16 cellular contexts compared by ENCODE assay signal in the genomic region with DNA sequence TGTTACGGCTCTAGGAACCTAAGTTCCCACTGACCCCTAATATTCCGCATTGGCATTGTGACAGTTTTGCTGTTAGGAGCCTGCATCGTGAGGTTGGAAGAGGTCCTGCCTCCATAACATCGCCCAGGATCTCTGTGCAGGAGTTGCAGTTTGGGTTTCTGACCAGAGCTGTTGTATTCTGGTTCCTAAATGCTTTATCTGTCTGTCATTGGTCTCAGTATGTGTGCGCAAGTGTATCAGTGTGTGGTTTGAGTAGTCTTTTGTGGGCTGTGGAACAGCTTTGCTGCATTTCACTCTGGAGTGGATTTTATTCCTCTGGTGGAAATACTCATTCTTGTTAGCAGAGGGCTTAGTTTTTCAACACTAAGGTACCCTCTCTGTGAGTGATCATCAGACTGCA.
DNase-seq lines count a peak whose midpoint lies in the region; ATAC-seq, FAIRE-seq and TF ChIP-seq lines count a peak whose summit lies in the region.
"Had no signal": no experiment of that assay in that cellular context is flagged by ENCODE, and none has a peak within 500 bp of the region (broad histone marks: within the 10 kb centered on the region; RNA-seq: fewer than 3 reads in every experiment).

No MANE protein-coding gene starts in this region.

- H4K20me1 ChIP-seq in HepG2 (ENCODE audit: insufficient read depth, low read length) (no peaks in the 10 kb centered on the region; the same call in 1 of the 2 replicates), GM12878 (ENCODE audit: control insufficient read depth, insufficient read depth) (no peaks in the 10 kb centered on the region; the same call in 1 of the 2 replicates)

- H3K4me1 ChIP-seq in HepG2 (ENCODE audit: insufficient read depth, low read length) (peaks cover 9% of the 10 kb centered on the region), right lobe of liver (no peaks in the 10 kb centered on the region), GM12878 (ENCODE audit: control insufficient read depth, insufficient read depth, low read length) (peaks cover 12% of the 10 kb centered on the region; the same call in 1 of the 2 replicates), mesendoderm (ENCODE audit: control insufficient read depth, low read depth, low read length) (no peaks in the 10 kb centered on the region), psoas muscle (peaks cover 20% of the 10 kb centered on the region)
- H3K4me1 ChIP-seq: BLaER1, Caco-2 had no signal

- ATAC-seq in HepG2 (peak; percentile 39; the same call in 2 of the 3 replicates), right lobe of liver (no peak), GM12878 (peak; percentile 43), psoas muscle (no peak)
- no peak for ATAC-seq in activated CD8-positive, alpha-beta memory T cell treated with anti-CD3 and anti-CD28 coated beads, Interleukin-2, amount 10 ng/mL, durations not matched to agents 7 days and 5 days

- RAD21 ChIA-PET in GM12878 (lab: Charles Lee; ENCODE audit: unreplicated experiment): no interaction called here

- intact Hi-C loops in HepG2 (cut with micrococcal nuclease; ENCODE audit: unreplicated experiment): no loop called here
- intact Hi-C loops in right lobe of liver (cut with DNase I): no loop called here
- intact Hi-C loops in GM12878 (cut with micrococcal nuclease; ENCODE audit: unreplicated experiment): no loop called here
- intact Hi-C loops in psoas muscle (cut with DNase I): no loop called here

- TF ChIP-seq EP300 in HepG2 (IDR thresholded peaks at IDR 0.05; ENCODE audit: low read depth in 2 of 2, low read length in 2 of 2) (no peak), HepG2 (CRISPR knock-in tag; IDR thresholded peaks at IDR 0.05; ENCODE audit: borderline replicate concordance) (no peak), GM12878 (IDR thresholded peaks at IDR 0.05; ENCODE audit: borderline replicate concordance in 1 of 2, control insufficient read depth in 1 of 2, low read depth in 2 of 2, low read length in 2 of 2) (no peak)

- SMC1A ChIA-PET in GM12878 (lab: Charles Lee; ENCODE audit: uncharacterized antibody, unreplicated experiment): interaction anchor here (1.0 to 2.0 kb wide), 4 partner anchors 10 to 37 kb away, joined by 3 to 7 read pairs (median 3); no protein-coding TSS in a partner anchor

- no peak overlapping the region for H3K23ac ChIP-seq in mesendoderm (ENCODE audit: low read length)

- FAIRE-seq in HepG2 (lab: Jason Lieb, UNC) (no peak), GM12878 (lab: Jason Lieb, UNC) (no peak)
- FAIRE-seq: H1, HTR-8/SVneo had no signal

- peaks cover 20% of the 10 kb centered on the region for H3K9me3 Mint-ChIP-seq in type B pancreatic cell
- H3K9me3 Mint-ChIP-seq in activated CD8-positive, alpha-beta memory T cell treated with anti-CD3 and anti-CD28 coated beads, Interleukin-2, amount 10 ng/mL, durations not matched to agents 7 days and 5 days (ENCODE audit: low read depth): peaks cover 11% of the 10 kb centered on the region

- no peak overlapping the region for H4K8ac ChIP-seq in mesendoderm (ENCODE audit: low read depth, low read length)

- no peak overlapping the region for H3K56ac ChIP-seq in mesendoderm (ENCODE audit: low read length)

- H3K79me2 ChIP-seq in HepG2 (ENCODE audit: insufficient read depth, low read length) (peaks cover 67% of the 10 kb centered on the region), GM12878 (ENCODE audit: control insufficient read depth, insufficient read depth, low read length) (peaks cover 78% of the 10 kb centered on the region), mesendoderm (ENCODE audit: control insufficient read depth, insufficient read depth, low read length) (peaks cover 41% of the 10 kb centered on the region)

- H2BK5ac ChIP-seq in mesendoderm (ENCODE audit: low read length): no peak overlapping the region

- H3K4me2 ChIP-seq in HepG2 (ENCODE audit: low read depth, low read length) (no peak overlapping the region), GM12878 (ENCODE audit: control insufficient read depth, insufficient read depth) (no peak overlapping the region), mesendoderm (ENCODE audit: low read length) (no peak overlapping the region)
- H3K4me2 ChIP-seq: BLaER1 had no signal

- no peak for TF ChIP-seq CTCF in HepG2 (CRISPR knock-in tag; IDR thresholded peaks at IDR 0.05)
- no peak for TF ChIP-seq CTCF in right lobe of liver (IDR thresholded peaks at IDR 0.05)
- TF ChIP-seq CTCF in GM12878 (IDR thresholded peaks at IDR 0.05 in 2 of 3, conservative IDR thresholded peaks at IDR 0.05 in 1 of 3; ENCODE audit: control insufficient read depth in 2 of 3, extremely low read depth in 1 of 3, insufficient read depth in 1 of 3, low read depth in 3 of 3, low read length in 3 of 3): no peak
- TF ChIP-seq CTCF in type B pancreatic cell (conservative IDR thresholded peaks at IDR 0.05): no peak
- TF ChIP-seq CTCF in psoas muscle (IDR thresholded peaks at IDR 0.05): no peak

- H3K27ac ChIP-seq in HepG2 (ENCODE audit: extremely low read length, insufficient read depth, low read length) (no peak overlapping the region), right lobe of liver (no peak overlapping the region), GM12878 (ENCODE audit: control insufficient read depth, insufficient read depth) (no peak overlapping the region; the same call in 1 of the 2 replicates), mesendoderm (ENCODE audit: low read depth, low read length) (no peak overlapping the region), psoas muscle (no peak overlapping the region)
- H3K27ac ChIP-seq: BLaER1 had no signal

- DNase-seq in HepG2 (ENCODE audit: low spot score) (no peak), right lobe of liver (no peak), GM12878 (ENCODE audit: low read depth, low spot score) (no peak), mesendoderm (no peak), type B pancreatic cell (ENCODE audit: extremely low spot score, unreplicated experiment) (no peak), DMS 273 treated with DMSO at 0.1 percent for 48 hours (lab: John Stamatoyannopoulos, UW) (no peak), psoas muscle (no peak)
- DNase-seq in activated CD8-positive, alpha-beta memory T cell treated with anti-CD3 and anti-CD28 coated beads, Interleukin-2, amount 10 ng/mL, durations not matched to agents 7 days and 5 days: no peak
- DNase-seq: 8988T; AML-193; Caco-2; CD8-positive, alpha-beta memory T cell had no signal

- H3K4ac ChIP-seq in mesendoderm (ENCODE audit: low read depth, low read length): no peak overlapping the region

- H3K27ac Mint-ChIP-seq in type B pancreatic cell: peak overlapping the region; percentile 50
- no peak overlapping the region for H3K27ac Mint-ChIP-seq in activated CD8-positive, alpha-beta memory T cell treated with anti-CD3 and anti-CD28 coated beads, Interleukin-2, amount 10 ng/mL, durations not matched to agents 7 days and 5 days

- peak overlapping the region; percentile 84 for H3K18ac ChIP-seq in mesendoderm (ENCODE audit: low read length)

- H3K79me1 ChIP-seq in mesendoderm (ENCODE audit: low read length): peaks cover 9% of the 10 kb centered on the region

- POLR2A ChIA-PET in HepG2 (lab: Yijun Ruan, JAX): no interaction called here
- POLR2A ChIA-PET in GM12878 (lab: Charles Lee): no interaction called here

- no peak overlapping the region for H4K5ac ChIP-seq in mesendoderm (ENCODE audit: low read length)

- H3K9me3 ChIP-seq in HepG2 (ENCODE audit: low read length) (no peaks in the 10 kb centered on the region), right lobe of liver (peaks cover 0 to 2% (median 0%) of the 10 kb centered on the region in 4 donors), GM12878 (replicated peaks; ENCODE audit: control insufficient read depth, insufficient read depth, low read length) (no peaks in the 10 kb centered on the region; the same call in 2 of the 3 replicates), psoas muscle (peaks cover 13% of the 10 kb centered on the region)
- H3K9me3 ChIP-seq: Caco-2 had no signal

- H2AFZ ChIP-seq in HepG2 (ENCODE audit: low read length): no peak overlapping the region
- no peak overlapping the region for H2AFZ ChIP-seq in GM12878 (ENCODE audit: control insufficient read depth, low read depth, low read length)

- peaks cover 12% of the 10 kb centered on the region for H3K36me3 Mint-ChIP-seq in type B pancreatic cell
- peaks cover 16% of the 10 kb centered on the region for H3K36me3 Mint-ChIP-seq in activated CD8-positive, alpha-beta memory T cell treated with anti-CD3 and anti-CD28 coated beads, Interleukin-2, amount 10 ng/mL, durations not matched to agents 7 days and 5 days

- no peak overlapping the region for H3K4me3 Mint-ChIP-seq in type B pancreatic cell
- no peak overlapping the region for H3K4me3 Mint-ChIP-seq in activated CD8-positive, alpha-beta memory T cell treated with anti-CD3 and anti-CD28 coated beads, Interleukin-2, amount 10 ng/mL, durations not matched to agents 7 days and 5 days

- CTCF ChIA-PET in HepG2 (lab: Yijun Ruan, JAX; ENCODE audit: low intra/inter-chr PET ratio, low total read pairs): no interaction called here
- CTCF ChIA-PET in GM12878 (lab: Yijun Ruan, JAX): no interaction called here
- CTCF ChIA-PET in activated CD8-positive, alpha-beta memory T cell treated with anti-CD3 and anti-CD28 coated beads, Interleukin-2, amount 10 ng/mL, durations not matched to agents 7 days and 5 days (lab: Charles Lee): no interaction called here

- H3K27me3 Mint-ChIP-seq in type B pancreatic cell: no peaks in the 10 kb centered on the region
- H3K27me3 Mint-ChIP-seq in activated CD8-positive, alpha-beta memory T cell treated with anti-CD3 and anti-CD28 coated beads, Interleukin-2, amount 10 ng/mL, durations not matched to agents 7 days and 5 days: no peaks in the 10 kb centered on the region
- H3K27me3 Mint-ChIP-seq: CD8-positive, alpha-beta memory T cell had no signal

- no peak overlapping the region for H2BK120ac ChIP-seq in mesendoderm (ENCODE audit: low read depth, low read length)

- H3K4me1 Mint-ChIP-seq in type B pancreatic cell (ENCODE audit: unreplicated experiment): peaks cover 17% of the 10 kb centered on the region
- peaks cover 4% of the 10 kb centered on the region for H3K4me1 Mint-ChIP-seq in activated CD8-positive, alpha-beta memory T cell treated with anti-CD3 and anti-CD28 coated beads, Interleukin-2, amount 10 ng/mL, durations not matched to agents 7 days and 5 days

- no peak for TF ChIP-seq POLR2A in HepG2 (IDR thresholded peaks at IDR 0.05; ENCODE audit: insufficient read depth in 1 of 2, low read depth in 2 of 2, low read length in 2 of 2)
- TF ChIP-seq POLR2A in right lobe of liver (IDR thresholded peaks at IDR 0.05): no peak
- no peak for TF ChIP-seq POLR2A in GM12878 (IDR thresholded peaks at IDR 0.05; ENCODE audit: low read depth, low read length)

- TF ChIP-seq RAD21 in HepG2 (CRISPR knock-in tag; IDR thresholded peaks at IDR 0.05) (no peak), GM12878 (IDR thresholded peaks at IDR 0.05; ENCODE audit: insufficient read depth, low read depth, low read length) (no peak)

- H2AK5ac ChIP-seq in mesendoderm (ENCODE audit: low read length): no peak overlapping the region

- in situ Hi-C loops in HepG2 (cut with HindIII; ENCODE audit: extremely low pct_ligation_motif_present, low pct_unique_long_range_greater_than_20kb) (no loop called here), GM12878 (cut with MboI) (no loop called here)

- H3K4me3 ChIP-seq in HepG2 (replicated peaks in 1 of 3; ENCODE audit: insufficient read depth in 1 of 3, low read depth in 2 of 3, low read length in 3 of 3) (no peak overlapping the region), right lobe of liver (no peak overlapping the region), GM12878 (no peak overlapping the region), mesendoderm (ENCODE audit: low read length) (no peak overlapping the region), psoas muscle (no peak overlapping the region)
- H3K4me3 ChIP-seq: BLaER1, HAP-1 had no signal

- BruUV-seq in HepG2 (replicated peaks; lab: Mats Ljungman, UMichigan) (no TSS peak), GM12878 (replicated peaks; lab: Mats Ljungman, UMichigan) (no TSS peak)

- WGBS in HepG2 (ENCODE audit: low lambda C conversion rate): 96% methylated on average over 5 of the region's 5 CpGs
- WGBS in right lobe of liver (ENCODE audit: insufficient coverage, low coverage, low lambda C conversion rate, missing lambda C conversion rate): 100% methylated on average over 3 of the region's 5 CpGs
- WGBS in GM12878 (ENCODE audit: insufficient coverage, insufficient replicate concordance, low lambda C conversion rate, missing lambda C conversion rate): 97% methylated on average over 5 of the region's 5 CpGs
- WGBS in mesendoderm (ENCODE audit: extremely low coverage, insufficient coverage, low lambda C conversion rate): no CpG with 5 or more reads among the region's 5 CpGs
- WGBS in psoas muscle, 3 donors: 93 to 95% (median 93%) methylated on average over 5 of the region's 5 CpGs

- no peak overlapping the region for H3K9ac ChIP-seq in HepG2 (ENCODE audit: insufficient read depth, low read depth, low read length)
- no peak overlapping the region for H3K9ac ChIP-seq in GM12878 (ENCODE audit: control insufficient read depth, insufficient read depth, low read length)
- H3K9ac ChIP-seq in mesendoderm (ENCODE audit: low read length): no peak overlapping the region
- H3K9ac ChIP-seq: BLaER1 had no signal

- no peak overlapping the region for H2BK15ac ChIP-seq in mesendoderm (replicated peaks; ENCODE audit: low read depth)

- H3K27me3 ChIP-seq in HepG2 (ENCODE audit: control insufficient read depth in 1 of 2, insufficient read depth in 2 of 2, low read length in 2 of 2): no peaks in the 10 kb centered on the region
- H3K27me3 ChIP-seq in right lobe of liver: no peaks in the 10 kb centered on the region
- no peaks in the 10 kb centered on the region for H3K27me3 ChIP-seq in GM12878 (replicated peaks in 1 of 2; ENCODE audit: control insufficient read depth in 2 of 2, insufficient read depth in 2 of 2, low read length in 1 of 2)
- no peaks in the 10 kb centered on the region for H3K27me3 ChIP-seq in mesendoderm (ENCODE audit: insufficient read depth, low read length, poor library complexity)
- H3K27me3 ChIP-seq in psoas muscle (ENCODE audit: insufficient read depth in 3 of 3, low read length in 2 of 3): no peaks in the 10 kb centered on the region
- H3K27me3 ChIP-seq: BLaER1 had no signal

- H3K36me3 ChIP-seq in HepG2 (replicated peaks in 1 of 2; ENCODE audit: control insufficient read depth in 1 of 2, insufficient read depth in 2 of 2, low read length in 2 of 2) (no peaks in the 10 kb centered on the region), right lobe of liver (no peaks in the 10 kb centered on the region), GM12878 (ENCODE audit: control insufficient read depth in 2 of 2, insufficient read depth in 2 of 2, low read length in 1 of 2) (no peaks in the 10 kb centered on the region), mesendoderm (ENCODE audit: control insufficient read depth, insufficient read depth, low read length) (no peaks in the 10 kb centered on the region), psoas muscle (ENCODE audit: insufficient read depth in 1 of 2, low read depth in 1 of 2) (no peaks in the 10 kb centered on the region)
- H3K36me3 ChIP-seq: HAP-1 had no signal

Comparison
In these comparisons a context has a peak if more than half of its experiments do, and no peak if none do; other contexts are left out.
1. ATAC-seq: peak in HepG2 (single experiment) and GM12878 (single experiment); none in right lobe of liver (0 of 4), activated CD8-positive, alpha-beta memory T cell treated with anti-CD3 and anti-CD28 coated beads, Interleukin-2, amount 10 ng/mL, durations not matched to agents 7 days and 5 days (single experiment) and psoas muscle (0 of 4).